Comparison of ENCODE assay signal across 8 cellular contexts in the genomic region with DNA sequence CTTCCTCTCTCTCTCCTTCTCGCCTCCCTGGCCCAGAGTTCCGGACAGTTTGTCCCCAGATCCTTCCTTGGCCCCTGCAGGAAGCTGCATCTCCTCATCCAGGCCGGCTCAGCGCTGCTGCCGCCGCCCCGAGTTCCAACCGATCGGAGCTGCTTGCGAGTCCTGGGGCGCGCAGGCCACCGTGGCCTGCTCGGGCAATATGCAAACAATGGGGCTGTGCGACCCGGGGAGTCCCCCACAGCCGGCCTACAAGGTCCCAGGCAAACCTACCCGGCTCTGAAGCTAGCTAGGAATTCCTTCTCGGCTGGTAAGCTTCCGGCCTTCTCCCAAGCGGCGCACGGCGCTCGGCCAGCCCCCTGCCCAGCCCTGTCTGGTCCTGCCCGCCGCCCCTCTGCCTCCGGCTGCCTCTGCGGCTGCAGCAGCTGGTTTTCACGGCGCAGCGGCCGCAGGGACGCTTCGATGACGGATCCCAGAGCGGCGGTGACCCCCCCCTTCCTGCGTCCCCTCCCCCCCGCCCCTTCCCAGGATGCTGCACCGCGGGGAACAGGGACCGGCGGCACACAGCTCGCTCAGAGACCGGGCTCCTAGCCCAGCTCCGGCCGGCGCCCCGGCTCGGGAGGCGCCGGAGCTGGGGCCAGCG. TPM values are rescaled to one million over a fixed set of nuclear protein-coding genes. Genes with fewer than 3 reads are reported as not detected.
DNase-seq lines count a peak whose midpoint lies in the region; ATAC-seq and FAIRE-seq lines count a peak whose summit lies in the region.

No MANE protein-coding gene starts in this region.

- H3K4me3 Mint-ChIP-seq in effector memory CD8-positive, alpha-beta T cell, result peak overlapping the region; percentile 89 to 91

- H3K27ac Mint-ChIP-seq in effector memory CD8-positive, alpha-beta T cell, result peak overlapping the region; percentile 99

- H3K4me3 ChIP-seq in GM08714 (ENCODE audit: low read length), result peak overlapping the region; percentile 68
- H3K4me3 ChIP-seq in mesodermal cell (ENCODE audit: extremely low read depth, insufficient read depth, low read length, poor library complexity, severe bottlenecking), result peak overlapping the region; percentile 56

- H3K27ac ChIP-seq in mesodermal cell (ENCODE audit: low read depth, low read length, severe bottlenecking), result peak overlapping the region; percentile 74

- H3K36me3 Mint-ChIP-seq in effector memory CD8-positive, alpha-beta T cell (ENCODE audit: insufficient read depth), result peaks cover 69% of the 10 kb centered on the region

- H3K4me1 ChIP-seq in mesodermal cell (ENCODE audit: control insufficient read depth, insufficient read depth, low read length, poor library complexity, severe bottlenecking), result peaks cover 19% of the 10 kb centered on the region

- H3K9me3 Mint-ChIP-seq in effector memory CD8-positive, alpha-beta T cell, result no peaks in the 10 kb centered on the region

- FAIRE-seq in urothelium cell line (lab: Jason Lieb, UNC), result no peak

- peaks cover 42 to 50% of the 10 kb centered on the region in 2 donors for H3K4me1 Mint-ChIP-seq in effector memory CD8-positive, alpha-beta T cell (ENCODE audit: low read depth in 2 of 2)

- DNase-seq in T-helper 1 cell, result peak in 3 of 5 donors; percentile 6 to 25 (median 9)
- DNase-seq in effector memory CD8-positive, alpha-beta T cell, result peak; percentile 16 to 27 (median 27)
- DNase-seq in urothelium cell line (ENCODE audit: low spot score), result peak; percentile 40
- DNase-seq in SW 1271 (lab: John Stamatoyannopoulos, UW), result no peak

- H3K27me3 Mint-ChIP-seq in effector memory CD8-positive, alpha-beta T cell, result no peaks in the 10 kb centered on the region

- H3K36me3 ChIP-seq in mesodermal cell (ENCODE audit: control insufficient read depth, insufficient read depth, low read length), result peaks cover 11% of the 10 kb centered on the region

- H3K9me3 ChIP-seq in mesodermal cell (ENCODE audit: control insufficient read depth, low read length), result no peaks in the 10 kb centered on the region

- WGBS in mesodermal cell (ENCODE audit: insufficient coverage in 2 of 2), 2 experiments, result 17% methylated on average over 2 of the region's 54 CpGs; no CpG with 5 or more reads in 1 of the 2 experiments

- ATAC-seq in HG02610 (IDR thresholded peaks at IDR 0.05; ENCODE audit: unreplicated experiment) (peak; percentile 38), GM21360 (IDR thresholded peaks at IDR 0.05; ENCODE audit: unreplicated experiment) (no peak)
- ATAC-seq in effector memory CD8-positive, alpha-beta T cell (replicated peaks), result no peak

RNA-seq across cellular contexts. Expression of a gene that starts 59.4 kb away (rescaled TPM):
- polyA plus RNA-seq in mesodermal cell (2013, experiment 1 of 2), result 64.3 TPM
- 45.6 TPM for polyA plus RNA-seq in mesodermal cell (2013, experiment 2 of 2)

Comparison
In these comparisons a context has a peak if more than half of its experiments do, and no peak if none do; other contexts are left out.
1. DNase-seq: peak in T-helper 1 cell (3 of 5), effector memory CD8-positive, alpha-beta T cell (3 of 3) and urothelium cell line (single experiment); none in SW 1271 (0 of 2).